Comparison of ENCODE assay signal across 9 cellular contexts in the genomic region with DNA sequence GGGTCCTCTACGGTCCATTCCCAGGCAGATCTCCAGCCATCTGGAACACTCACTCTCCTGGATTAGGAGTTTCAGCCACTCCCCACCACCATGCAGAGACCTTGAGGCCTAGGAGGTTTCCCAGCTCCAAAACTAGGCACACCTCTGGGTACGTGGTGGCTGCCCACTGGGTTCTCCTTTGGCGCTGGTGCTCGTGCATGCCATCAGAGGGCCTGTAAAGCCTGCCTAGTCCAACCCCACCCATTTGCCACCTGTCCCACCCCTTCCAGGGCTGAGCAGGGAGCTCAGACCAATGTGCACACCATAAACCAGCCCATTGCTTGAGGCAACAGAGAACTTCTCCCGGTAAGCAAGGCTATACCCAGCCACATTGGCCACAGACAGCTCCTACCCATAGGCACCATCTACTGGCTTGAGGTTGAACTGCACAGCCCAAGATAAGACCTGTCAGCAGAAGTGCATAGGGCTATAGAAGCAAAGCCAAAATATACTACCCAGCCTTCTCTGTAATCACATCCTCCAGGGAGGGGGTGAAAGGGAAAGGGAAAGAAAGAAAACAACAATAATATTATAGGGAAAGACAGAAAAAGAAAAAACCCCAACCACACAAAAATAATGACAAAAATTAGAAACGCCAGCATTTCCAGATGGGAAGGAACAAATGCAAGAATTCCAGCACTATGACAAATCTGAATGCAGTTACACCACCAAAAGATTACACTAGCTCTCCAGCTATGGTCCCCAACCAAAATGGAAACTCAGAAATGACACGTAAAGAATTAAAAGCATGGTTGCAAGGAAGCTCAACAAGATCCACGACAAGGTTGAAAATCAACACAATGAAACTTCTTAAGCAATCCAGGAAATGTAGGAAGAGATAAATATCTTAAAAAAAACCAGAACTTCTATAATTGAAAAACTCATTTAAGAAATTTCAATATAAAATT.
DNase-seq lines count a peak whose midpoint lies in the region; TF ChIP-seq lines count a peak whose summit lies in the region.
"Had no signal": no experiment of that assay in that cellular context is flagged by ENCODE, and none has a peak within 500 bp of the region (broad histone marks: within the 10 kb centered on the region; RNA-seq: fewer than 3 reads in every experiment).

No MANE protein-coding gene starts in this region.

- H3K4me2 ChIP-seq in SK-N-SH: no peak overlapping the region

- H3F3A ChIP-seq in SK-N-SH (replicated peaks; ENCODE audit: insufficient read depth): no peaks in the 10 kb centered on the region

- no peak overlapping the region for H2AFZ ChIP-seq in SK-N-SH (ENCODE audit: low read depth)

- intact Hi-C loops in ovary (cut with DNase I): no loop called here

- H3K27me3 ChIP-seq in AG04450 (ENCODE audit: control insufficient read depth, insufficient read depth, low read length): peaks cover 3% of the 10 kb centered on the region
- no peaks in the 10 kb centered on the region for H3K27me3 ChIP-seq in SK-N-SH (ENCODE audit: insufficient read depth)
- H3K27me3 ChIP-seq in ovary: no peaks in the 10 kb centered on the region

- 67% methylated on average over 7 of the region's 8 CpGs for WGBS in SK-N-SH (ENCODE audit: low lambda C conversion rate)
- 78 to 82% (median 78%) methylated on average over 8 of the region's 8 CpGs for WGBS in ovary, 3 donors

- DNase-seq in AG04450 (ENCODE audit: low read depth, low spot score): peak; percentile 20
- DNase-seq in HEK293T (ENCODE audit: extremely low spot score): peak; percentile 61
- DNase-seq in LHCN-M2 (ENCODE audit: low read depth): peak; percentile 61
- peak; percentile 38 for DNase-seq in SK-N-SH
- no peak for DNase-seq in epithelial cell of proximal tubule (ENCODE audit: low read depth)
- peak; percentile 45 for DNase-seq in neural crest cell (ENCODE audit: low read depth, low spot score)
- no peak for DNase-seq in ovary

- CTCF ChIA-PET in AG04450 (lab: Charles Lee): interaction anchor here (0.7 to 4.9 kb wide), 14 partner anchors 9 to 1979 kb away, joined by 3 to 43 read pairs (median 5); a partner anchor contains a TSS
- CTCF ChIA-PET in HEK293T (lab: Yijun Ruan, JAX): interaction anchor here (0.6 to 1.0 kb wide), 3 partner anchors 13 to 667 kb away, joined by 3 to 4 read pairs (median 3); no protein-coding TSS in a partner anchor
- CTCF ChIA-PET in SK-N-SH (lab: Yijun Ruan, JAX): interaction anchor here (0.5 to 2.3 kb wide), 34 partner anchors 8 to 493 kb away, joined by 3 to 18 read pairs (median 3); a partner anchor contains a TSS

- peaks cover 8% of the 10 kb centered on the region for H3K9me3 Mint-ChIP-seq in neural crest cell

- POLR2A ChIA-PET in AG04450 (lab: Yijun Ruan, JAX): no interaction called here
- POLR2A ChIA-PET in HEK293T (lab: Yijun Ruan, JAX): no interaction called here
- POLR2A ChIA-PET in SK-N-SH (lab: Yijun Ruan, JAX): no interaction called here

- H3K9me3 ChIP-seq in AG04450 (ENCODE audit: control insufficient read depth, insufficient read depth, low read length): no peaks in the 10 kb centered on the region
- H3K9me3 ChIP-seq in SK-N-SH: no peaks in the 10 kb centered on the region
- H3K9me3 ChIP-seq in ovary: no peaks in the 10 kb centered on the region

- H3K27ac ChIP-seq in AG04450 (ENCODE audit: low read depth, low read length): no peak overlapping the region
- no peak overlapping the region for H3K27ac ChIP-seq in SK-N-SH (ENCODE audit: low read depth in 2 of 2, low read length in 1 of 2)
- no peak overlapping the region for H3K27ac ChIP-seq in ovary

- TF ChIP-seq RAD21 in SK-N-SH (IDR thresholded peaks at IDR 0.05; ENCODE audit: low read length): peak; percentile 62

- H3K4me3 Mint-ChIP-seq in neural crest cell: no peak overlapping the region
- H3K4me3 Mint-ChIP-seq: IgD-negative memory B cell had no signal

- no peak overlapping the region for H3K9ac ChIP-seq in SK-N-SH

- H3K27me3 Mint-ChIP-seq in neural crest cell (ENCODE audit: low read depth): peaks cover 3% of the 10 kb centered on the region

- H4K20me1 ChIP-seq in SK-N-SH (ENCODE audit: insufficient read depth): no peaks in the 10 kb centered on the region

- H3K9me2 ChIP-seq in SK-N-SH: no peaks in the 10 kb centered on the region

- H3K36me3 Mint-ChIP-seq in neural crest cell (ENCODE audit: low read depth): no peaks in the 10 kb centered on the region
- H3K36me3 Mint-ChIP-seq: IgD-negative memory B cell had no signal

- no peak for TF ChIP-seq EP300 in SK-N-SH (IDR thresholded peaks at IDR 0.05; ENCODE audit: borderline replicate concordance in 1 of 2, low read depth in 1 of 2, low read length in 1 of 2)
- no peak for TF ChIP-seq EP300 in ovary (IDR thresholded peaks at IDR 0.05)

- no peaks in the 10 kb centered on the region for H3K36me3 ChIP-seq in SK-N-SH (replicated peaks in 1 of 2; ENCODE audit: control insufficient read depth in 1 of 2, insufficient read depth in 2 of 2, low read length in 1 of 2)
- H3K36me3 ChIP-seq in ovary: no peaks in the 10 kb centered on the region

- no peak overlapping the region for H3K27ac Mint-ChIP-seq in neural crest cell (ENCODE audit: unreplicated experiment)
- H3K27ac Mint-ChIP-seq: IgD-negative memory B cell had no signal

- H3K4me1 ChIP-seq in SK-N-SH (ENCODE audit: control insufficient read depth in 1 of 2, insufficient read depth in 2 of 2, low read depth in 1 of 2, low read length in 1 of 2) (no peaks in the 10 kb centered on the region), ovary (ENCODE audit: insufficient read depth) (no peaks in the 10 kb centered on the region)

- no peak for TF ChIP-seq POLR2A in ovary (IDR thresholded peaks at IDR 0.05)

- H3K4me3 ChIP-seq in AG04450 (ENCODE audit: low read depth, low read length) (no peak overlapping the region), SK-N-SH (ENCODE audit: low read depth in 2 of 2, low read length in 1 of 2) (no peak overlapping the region), epithelial cell of proximal tubule (ENCODE audit: low read depth, low read length) (no peak overlapping the region), ovary (no peak overlapping the region)

- peaks cover 3% of the 10 kb centered on the region for H3K4me1 Mint-ChIP-seq in neural crest cell
- H3K4me1 Mint-ChIP-seq: IgD-negative memory B cell had no signal

- no peaks in the 10 kb centered on the region for H3K79me2 ChIP-seq in SK-N-SH (ENCODE audit: insufficient read depth)

- TF ChIP-seq CTCF in AG04450 (IDR thresholded peaks at IDR 0.05; ENCODE audit: low read depth, low read length): peak; percentile 90
- peak; percentile 81 for TF ChIP-seq CTCF in GM12874 (IDR thresholded peaks at IDR 0.05; ENCODE audit: insufficient read depth, low read depth, low read length)
- TF ChIP-seq CTCF in SK-N-SH (IDR thresholded peaks at IDR 0.05): peak; percentile 63
- TF ChIP-seq CTCF in epithelial cell of proximal tubule (conservative IDR thresholded peaks at IDR 0.05; ENCODE audit: low read depth, low read length): peak; percentile 72
- TF ChIP-seq CTCF in neural crest cell (conservative IDR thresholded peaks at IDR 0.05): peak; percentile 65
- TF ChIP-seq CTCF in ovary (IDR thresholded peaks at IDR 0.05): no peak

TF ChIP-seq in HEK293T, 16 proteins besides CTCF, POLR2A, EP300 and RAD21:
- TF ChIP-seq FOXA1 (IDR thresholded peaks at IDR 0.05): no peak
- TF ChIP-seq, protein P1, sequence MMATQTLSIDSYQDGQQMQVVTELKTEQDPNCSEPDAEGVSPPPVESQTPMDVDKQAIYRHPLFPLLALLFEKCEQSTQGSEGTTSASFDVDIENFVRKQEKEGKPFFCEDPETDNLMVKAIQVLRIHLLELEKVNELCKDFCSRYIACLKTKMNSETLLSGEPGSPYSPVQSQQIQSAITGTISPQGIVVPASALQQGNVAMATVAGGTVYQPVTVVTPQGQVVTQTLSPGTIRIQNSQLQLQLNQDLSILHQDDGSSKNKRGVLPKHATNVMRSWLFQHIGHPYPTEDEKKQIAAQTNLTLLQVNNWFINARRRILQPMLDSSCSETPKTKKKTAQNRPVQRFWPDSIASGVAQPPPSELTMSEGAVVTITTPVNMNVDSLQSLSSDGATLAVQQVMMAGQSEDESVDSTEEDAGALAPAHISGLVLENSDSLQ (IDR thresholded peaks at IDR 0.05): 0 out of 2 replicates have a peak, but pooled peaks have one; percentile 43
TF ChIP-seq in HEK293T: peak in this region for 1.

TF ChIP-seq in SK-N-SH, 30 proteins besides CTCF, POLR2A, EP300 and RAD21:
- TF ChIP-seq FOSL2 (IDR thresholded peaks at IDR 0.05; ENCODE audit: borderline replicate concordance, low read depth): no peak
- peak; percentile 48; the same call in 1 of the 2 replicates for TF ChIP-seq SMC3 (IDR thresholded peaks at IDR 0.05; ENCODE audit: low read depth, low read length)
- TF ChIP-seq TAF1 (IDR thresholded peaks at IDR 0.05; ENCODE audit: borderline replicate concordance, low read depth, low read length): no peak
- TF ChIP-seq RFX5 (IDR thresholded peaks at IDR 0.05; ENCODE audit: low read length): no peak
- no peak for TF ChIP-seq GABPA (IDR thresholded peaks at IDR 0.05; ENCODE audit: low read depth)
- TF ChIP-seq SIN3A (IDR thresholded peaks at IDR 0.05; ENCODE audit: borderline replicate concordance, low read depth, low read length): no peak
- no peak for TF ChIP-seq FOXJ3 (CRISPR knock-in tag; IDR thresholded peaks at IDR 0.05)
- TF ChIP-seq, protein P2, sequence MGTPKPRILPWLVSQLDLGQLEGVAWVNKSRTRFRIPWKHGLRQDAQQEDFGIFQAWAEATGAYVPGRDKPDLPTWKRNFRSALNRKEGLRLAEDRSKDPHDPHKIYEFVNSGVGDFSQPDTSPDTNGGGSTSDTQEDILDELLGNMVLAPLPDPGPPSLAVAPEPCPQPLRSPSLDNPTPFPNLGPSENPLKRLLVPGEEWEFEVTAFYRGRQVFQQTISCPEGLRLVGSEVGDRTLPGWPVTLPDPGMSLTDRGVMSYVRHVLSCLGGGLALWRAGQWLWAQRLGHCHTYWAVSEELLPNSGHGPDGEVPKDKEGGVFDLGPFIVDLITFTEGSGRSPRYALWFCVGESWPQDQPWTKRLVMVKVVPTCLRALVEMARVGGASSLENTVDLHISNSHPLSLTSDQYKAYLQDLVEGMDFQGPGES (IDR thresholded peaks at IDR 0.05; ENCODE audit: low read depth, low read length): no peak

Comparison
In these comparisons a context has a peak if more than half of its experiments do, and no peak if none do; other contexts are left out.
1. DNase-seq: peak in AG04450 (single experiment), HEK293T (single experiment), LHCN-M2 (single experiment), SK-N-SH (single experiment) and neural crest cell (single experiment); none in epithelial cell of proximal tubule (single experiment) and ovary (0 of 5).
2. CTCF ChIP-seq: peak in AG04450 (single experiment), GM12874 (single experiment), SK-N-SH (single experiment), epithelial cell of proximal tubule (single experiment) and neural crest cell (single experiment); none in ovary (0 of 3).